ENCODE assay signal across 8 cellular contexts in genomic region chr1:209784276-209785169, GRCh38. TPM values are rescaled to one million over a fixed set of nuclear protein-coding genes. Genes with fewer than 3 reads are reported as not detected.
DNase-seq lines count a peak whose midpoint lies in the region; ATAC-seq and TF ChIP-seq lines count a peak whose summit lies in the region.

Gene C1orf74 (minus strand): TSS chr1:209784559. CDS start chr1:209783634, 925 bp downstream.

- no peaks in the 10 kb centered on the region for H3K9me3 ChIP-seq in upper lobe of left lung

- DNase-seq in NCI-H146 treated with DMSO at 0.1 percent for 48 hours (lab: John Stamatoyannopoulos, UW; ENCODE audit: unreplicated experiment), result peak; percentile 94
- DNase-seq in T-helper 1 cell, result peak; percentile 98 to 99 (median 98)
- DNase-seq in amygdala (lab: John Stamatoyannopoulos, UW), result peak; percentile 75 to 99 (median 96)
- peak; percentile 99 for DNase-seq in left cardiac atrium
- peak; percentile 97 to 100 (median 99) for DNase-seq in posterior cingulate gyrus
- peak; percentile 99 for DNase-seq in upper lobe of left lung

- TF ChIP-seq POLR2A in GM15510 (IDR thresholded peaks at IDR 0.05; ENCODE audit: borderline replicate concordance, extremely low read depth, insufficient read length), result peak; percentile 96
- peak in 3 of 4 donors; percentile 45 to 80 (median 57) for TF ChIP-seq POLR2A in upper lobe of left lung (IDR thresholded peaks at IDR 0.05)

- H3K27me3 ChIP-seq in upper lobe of left lung, result no peaks in the 10 kb centered on the region

- peak in 3 of 6 experiments; percentile 3 to 47 (median 30) for TF ChIP-seq CTCF in upper lobe of left lung (IDR thresholded peaks at IDR 0.05)

- H3K4me1 ChIP-seq in upper lobe of left lung, result peaks cover 8 to 26% (median 18%) of the 10 kb centered on the region in 4 donors

- peaks cover 0 to 3% (median 1%) of the 10 kb centered on the region in 4 donors for H3K36me3 ChIP-seq in upper lobe of left lung

- H3K4me3 ChIP-seq in upper lobe of left lung, result peak within 1 kb of the TSS; percentile 50 to 67 (median 58)

- peak within 1 kb of the TSS; percentile 81 to 91 (median 90) for H3K27ac ChIP-seq in upper lobe of left lung

- 5 to 7% methylated on average over 20 to 47 of the region's 47 CpGs for WGBS in upper lobe of left lung, 2 donors

- peak in 1 of 4 donors; percentile 50 for TF ChIP-seq EP300 in upper lobe of left lung (IDR thresholded peaks at IDR 0.05)

- intact Hi-C loops in left cardiac atrium (cut with DNase I) (loop anchor here in 1 of 2 donors (5.0 kb wide), 1 partner anchor 38 kb away; no protein-coding TSS in a partner anchor), posterior cingulate gyrus (cut with DNase I) (loop anchor here (2.0 kb wide), 1 partner anchor 42 kb away; the partner anchor contains the start of gene UTP25)

- ATAC-seq in HG02884 (IDR thresholded peaks at IDR 0.05; ENCODE audit: unreplicated experiment) (peak; percentile 99), left cardiac atrium (peak; percentile 98 to 99), upper lobe of left lung (ENCODE audit: low FRiP score in 2 of 2) (peak; percentile 98 to 100)

RNA-seq across cellular contexts. Expression of gene C1orf74, which starts in this region (rescaled TPM):
- 1 to 10 TPM; 1.8 to 1.9 TPM for total RNA-seq in left cardiac atrium
- total RNA-seq in upper lobe of left lung, result 1 to 10 TPM in 5 of 6 donors, under 1 TPM in 1; 0.89 to 3.2 (median 1.8) TPM

Comparison
In these comparisons a context has a peak if more than half of its experiments do, and no peak if none do; other contexts are left out.
1. Peak in every context shown above with its lines: DNase-seq, ATAC-seq, H3K4me3 ChIP-seq and H3K27ac ChIP-seq.